Comparison of ENCODE assay signal across 24 cellular contexts in genomic region chr14:79570648-79571047, GRCh38.
"Had no signal": no experiment of that assay in that cellular context is flagged by ENCODE, and none has a peak within 500 bp of the region (broad histone marks: within the 10 kb centered on the region; RNA-seq: fewer than 3 reads in every experiment).

No MANE protein-coding gene starts in this region.

- H3K4me1 Mint-ChIP-seq: naive B cell; natural killer cell; stimulated activated memory B cell treated with anti-CD40 and anti-IgM and Interleukin-4, amounts not matched to agents 10 μg/mL and 1 μg/mL and 100 μg/mL, for 72 hours; stimulated activated naive CD8-positive, alpha-beta T cell treated with anti-CD3 and anti-CD28 coated beads, Interleukin-15, amount 100 ng/mL, for 72 hours had no signal

- H3K4me3 ChIP-seq: left ventricle myocardium inferior, lung, pancreas, prostate gland, skin epidermis, tibial nerve, uterus had no signal

- ATAC-seq: natural killer cell; pancreas; right cardiac atrium; sciatic nerve; stimulated activated memory B cell treated with anti-CD40 and anti-IgM and Interleukin-4, amounts not matched to agents 10 μg/mL and 1 μg/mL and 100 μg/mL, for 72 hours; stimulated activated naive CD8-positive, alpha-beta T cell treated with anti-CD3 and anti-CD28 coated beads, Interleukin-15, amount 100 ng/mL, for 72 hours had no signal

- H3K4me1 ChIP-seq: left ventricle myocardium inferior, pancreas, prostate gland, uterus had no signal

- H3K36me3 ChIP-seq: left ventricle myocardium inferior, pancreas, prostate gland, tibial nerve, uterus had no signal

- H3K27ac ChIP-seq: left ventricle myocardium inferior, pancreas, prostate gland, skin epidermis, tibial nerve, uterus had no signal

- H3K9me3 ChIP-seq: left ventricle myocardium inferior, pancreas, prostate gland, tibial nerve, uterus had no signal

- H3K36me3 Mint-ChIP-seq: mesothelial cell of epicardium; naive B cell; natural killer cell; stimulated activated memory B cell treated with anti-CD40 and anti-IgM and Interleukin-4, amounts not matched to agents 10 μg/mL and 1 μg/mL and 100 μg/mL, for 72 hours had no signal

- H3K4me3 Mint-ChIP-seq: mesothelial cell of epicardium; naive B cell; natural killer cell; nephron progenitor cell; stimulated activated memory B cell treated with anti-CD40 and anti-IgM and Interleukin-4, amounts not matched to agents 10 μg/mL and 1 μg/mL and 100 μg/mL, for 72 hours; stimulated activated naive CD8-positive, alpha-beta T cell treated with anti-CD3 and anti-CD28 coated beads, Interleukin-15, amount 100 ng/mL, for 72 hours; type B pancreatic cell had no signal

- H3K9me3 Mint-ChIP-seq: mesothelial cell of epicardium; nephron progenitor cell; stimulated activated memory B cell treated with anti-CD40 and anti-IgM and Interleukin-4, amounts not matched to agents 10 μg/mL and 1 μg/mL and 100 μg/mL, for 72 hours had no signal

- H3K27me3 ChIP-seq: pancreas, tibial nerve, uterus had no signal

- H3K27ac Mint-ChIP-seq: mesothelial cell of epicardium; naive B cell; natural killer cell; nephron progenitor cell; stimulated activated memory B cell treated with anti-CD40 and anti-IgM and Interleukin-4, amounts not matched to agents 10 μg/mL and 1 μg/mL and 100 μg/mL, for 72 hours; stimulated activated naive CD8-positive, alpha-beta T cell treated with anti-CD3 and anti-CD28 coated beads, Interleukin-15, amount 100 ng/mL, for 72 hours; type B pancreatic cell had no signal

- H3K27me3 Mint-ChIP-seq: naive B cell; stimulated activated memory B cell treated with anti-CD40 and anti-IgM and Interleukin-4, amounts not matched to agents 10 μg/mL and 1 μg/mL and 100 μg/mL, for 72 hours; stimulated activated naive CD8-positive, alpha-beta T cell treated with anti-CD3 and anti-CD28 coated beads, Interleukin-15, amount 100 ng/mL, for 72 hours had no signal

- DNase-seq: islet precursor cell; left ventricle myocardium inferior; mesendoderm; naive B cell; natural killer cell; nephron progenitor cell; nucleus accumbens; pancreas; posterior cingulate gyrus; retina; right cardiac atrium; stimulated activated CD4-positive, alpha-beta T cell treated with anti-CD3 and anti-CD28 coated beads, Interleukin-4, amount 100 ng/mL, for 4 hours; stimulated activated CD8-positive, alpha-beta memory T cell treated with anti-CD3 and anti-CD28 coated beads, Interleukin-4, amount 100 ng/mL, for 48 hours; stimulated activated naive CD4-positive, alpha-beta T cell treated with Interleukin-2 at 50 U/mL for 16 hours; stimulated activated naive CD8-positive, alpha-beta T cell treated with anti-CD3 and anti-CD28 coated beads, Interleukin-15, amount 100 ng/mL, for 72 hours; uterus had no signal
